Comparison of ENCODE assay signal across 26 cellular contexts in genomic region chr21:42990251-42990650, GRCh38. TPM values are rescaled to one million over a fixed set of nuclear protein-coding genes. Genes with fewer than 3 reads are reported as not detected.
A peak's percentile ranks its signal among the peaks of the same experiment; 100 is the strongest.
DNase-seq lines count a peak whose midpoint lies in the region; ATAC-seq and TF ChIP-seq lines count a peak whose summit lies in the region.
"Had no signal": no experiment of that assay in that cellular context is flagged by ENCODE, and none has a peak within 500 bp of the region (broad histone marks: within the 10 kb centered on the region; RNA-seq: fewer than 3 reads in every experiment).

No MANE protein-coding gene starts in this region.

- H3K4me2 ChIP-seq in OCI-LY7 (ENCODE audit: low read length), result peak overlapping the region; percentile 46
- no peak overlapping the region for H3K4me2 ChIP-seq in smooth muscle cell

- no peaks in the 10 kb centered on the region for H3K9me2 ChIP-seq in OCI-LY7 (ENCODE audit: insufficient read depth, low read length)

- H3K4me1 Mint-ChIP-seq in activated T-cell treated with anti-CD3 and anti-CD28 coated beads, Interleukin-2, amount 50 U/mL, for 72 hours (ENCODE audit: low read depth), result peaks cover 10% of the 10 kb centered on the region
- peaks cover 19% of the 10 kb centered on the region for H3K4me1 Mint-ChIP-seq in activated naive CD8-positive, alpha-beta T cell treated with anti-CD3 and anti-CD28 coated beads, Interleukin-2, amount 10 ng/mL, durations not matched to agents 7 days and 5 days

- H4K20me1 ChIP-seq in OCI-LY7 (ENCODE audit: insufficient read depth, low read length) (no peaks in the 10 kb centered on the region), smooth muscle cell (ENCODE audit: low read depth) (peaks cover 7% of the 10 kb centered on the region)

- TF ChIP-seq CTCF in OCI-LY7 (conservative IDR thresholded peaks at IDR 0.05; ENCODE audit: low read length) (no peak), smooth muscle cell (IDR thresholded peaks at IDR 0.05; ENCODE audit: borderline replicate concordance, insufficient read depth, poor library complexity, severe bottlenecking) (no peak), foreskin keratinocyte (conservative IDR thresholded peaks at IDR 0.05) (no peak)

- H3K36me3 Mint-ChIP-seq in activated T-cell treated with anti-CD3 and anti-CD28 coated beads, Interleukin-2, amount 50 U/mL, for 72 hours (ENCODE audit: insufficient read depth in 2 of 2), result no peaks in the 10 kb centered on the region
- no peaks in the 10 kb centered on the region for H3K36me3 Mint-ChIP-seq in activated naive CD8-positive, alpha-beta T cell treated with anti-CD3 and anti-CD28 coated beads, Interleukin-2, amount 10 ng/mL, durations not matched to agents 7 days and 5 days
- H3K36me3 Mint-ChIP-seq: activated naive CD4-positive, alpha-beta T cell treated with anti-CD3 and anti-CD28 coated beads, Interleukin-2, amount 10 ng/mL, durations not matched to agents 7 days and 5 days had no signal

- H3K4me3 ChIP-seq in OCI-LY7 (ENCODE audit: low read depth, low read length, poor library complexity, severe bottlenecking), result peak overlapping the region; percentile 25
- H3K4me3 ChIP-seq in smooth muscle cell, result no peak overlapping the region
- H3K4me3 ChIP-seq: colonic mucosa, GM23248, heart right ventricle, lung had no signal

- H3K27me3 Mint-ChIP-seq in activated T-cell treated with anti-CD3 and anti-CD28 coated beads, Interleukin-2, amount 50 U/mL, for 72 hours (ENCODE audit: low read depth), result no peaks in the 10 kb centered on the region
- no peaks in the 10 kb centered on the region for H3K27me3 Mint-ChIP-seq in activated naive CD8-positive, alpha-beta T cell treated with anti-CD3 and anti-CD28 coated beads, Interleukin-2, amount 10 ng/mL, durations not matched to agents 7 days and 5 days
- H3K27me3 Mint-ChIP-seq: activated naive CD4-positive, alpha-beta T cell treated with anti-CD3 and anti-CD28 coated beads, Interleukin-2, amount 10 ng/mL, durations not matched to agents 7 days and 5 days had no signal

- peak overlapping the region; percentile 60 for H3K27ac Mint-ChIP-seq in activated T-cell treated with anti-CD3 and anti-CD28 coated beads, Interleukin-2, amount 50 U/mL, for 72 hours
- no peak overlapping the region for H3K27ac Mint-ChIP-seq in activated naive CD8-positive, alpha-beta T cell treated with anti-CD3 and anti-CD28 coated beads, Interleukin-2, amount 10 ng/mL, durations not matched to agents 7 days and 5 days
- H3K27ac Mint-ChIP-seq: activated naive CD4-positive, alpha-beta T cell treated with anti-CD3 and anti-CD28 coated beads, Interleukin-2, amount 10 ng/mL, durations not matched to agents 7 days and 5 days had no signal

- peaks cover 14% of the 10 kb centered on the region for H3K36me3 ChIP-seq in OCI-LY7 (ENCODE audit: insufficient read depth, low read length)
- no peaks in the 10 kb centered on the region for H3K36me3 ChIP-seq in smooth muscle cell (ENCODE audit: low read depth)
- H3K36me3 ChIP-seq: colonic mucosa, heart right ventricle had no signal

- WGBS in smooth muscle cell (ENCODE audit: low lambda C conversion rate), result 42% methylated on average over 3 of the region's 3 CpGs

- H3K9me3 ChIP-seq in OCI-LY7 (ENCODE audit: low read length) (no peaks in the 10 kb centered on the region), smooth muscle cell (replicated peaks; ENCODE audit: low read depth) (no peaks in the 10 kb centered on the region)
- H3K9me3 ChIP-seq: colonic mucosa, heart right ventricle had no signal

- no peak overlapping the region for H2AFZ ChIP-seq in OCI-LY7 (ENCODE audit: low read length)
- no peak overlapping the region for H2AFZ ChIP-seq in smooth muscle cell (ENCODE audit: low read depth)
- H2AFZ ChIP-seq: GM23248 had no signal

- H3K79me2 ChIP-seq in OCI-LY7 (ENCODE audit: insufficient read depth, low read depth, low read length) (peaks cover 41% of the 10 kb centered on the region; the same call in 1 of the 2 replicates), smooth muscle cell (ENCODE audit: low read depth) (peaks cover 57% of the 10 kb centered on the region)

- H3K9ac ChIP-seq in smooth muscle cell (ENCODE audit: low read depth), result no peak overlapping the region
- H3K9ac ChIP-seq: GM23248 had no signal

- peaks cover 16% of the 10 kb centered on the region for H3F3A ChIP-seq in smooth muscle cell (ENCODE audit: low read depth)

- intact Hi-C loops in OCI-LY7 (cut with micrococcal nuclease; ENCODE audit: unreplicated experiment), result no loop called here

- H3K4me1 ChIP-seq in OCI-LY7 (ENCODE audit: insufficient read depth, low read length, poor library complexity, severe bottlenecking), result peaks cover 45% of the 10 kb centered on the region
- H3K4me1 ChIP-seq in smooth muscle cell (ENCODE audit: low read depth), result peaks cover 3% of the 10 kb centered on the region
- no peaks in the 10 kb centered on the region for H3K4me1 ChIP-seq in foreskin keratinocyte
- H3K4me1 ChIP-seq: colonic mucosa had no signal

- POLR2A ChIA-PET in OCI-LY7 (lab: Charles Lee), result interaction anchor here (1.2 kb wide), 2 partner anchors 9 to 75 kb away, joined by 4 to 5 read pairs; no protein-coding TSS in a partner anchor
- POLR2A ChIA-PET in activated naive CD8-positive, alpha-beta T cell treated with anti-CD3 and anti-CD28 coated beads, Interleukin-2, amount 10 ng/mL, durations not matched to agents 7 days and 5 days (lab: Charles Lee), result no interaction called here
- POLR2A ChIA-PET in HEK293T (lab: Yijun Ruan, JAX), result no interaction called here

- no peak for ATAC-seq in activated T-cell treated with anti-CD3 and anti-CD28 coated beads, Interleukin-2, amount 50 U/mL, for 72 hours (replicated peaks in 1 of 2)
- peak; percentile 45 for ATAC-seq in activated naive CD8-positive, alpha-beta T cell treated with anti-CD3 and anti-CD28 coated beads, Interleukin-2, amount 10 ng/mL, durations not matched to agents 7 days and 5 days (ENCODE audit: low read depth)
- ATAC-seq in foreskin keratinocyte, result no peak
- ATAC-seq: activated T-cell treated with anti-CD3 and anti-CD28 coated beads, Interleukin-2, amount 50 U/mL, for 4 hours; heart right ventricle; sciatic nerve had no signal

- no peak overlapping the region for H3K4me3 Mint-ChIP-seq in activated T-cell treated with anti-CD3 and anti-CD28 coated beads, Interleukin-2, amount 50 U/mL, for 72 hours
- H3K4me3 Mint-ChIP-seq in activated naive CD8-positive, alpha-beta T cell treated with anti-CD3 and anti-CD28 coated beads, Interleukin-2, amount 10 ng/mL, durations not matched to agents 7 days and 5 days, result no peak overlapping the region
- H3K4me3 Mint-ChIP-seq: activated naive CD4-positive, alpha-beta T cell treated with anti-CD3 and anti-CD28 coated beads, Interleukin-2, amount 10 ng/mL, durations not matched to agents 7 days and 5 days; activated T-cell treated with anti-CD3 and anti-CD28 coated beads, Interleukin-2, amount 50 U/mL, for 4 hours had no signal

- BruUV-seq in OCI-LY7 (replicated peaks; lab: Mats Ljungman, UMichigan), result no TSS peak

- no peaks in the 10 kb centered on the region for H3K27me3 ChIP-seq in smooth muscle cell (ENCODE audit: low read depth)
- no peaks in the 10 kb centered on the region for H3K27me3 ChIP-seq in foreskin keratinocyte
- H3K27me3 ChIP-seq: colonic mucosa, heart right ventricle had no signal

- H3K27ac ChIP-seq in OCI-LY7 (ENCODE audit: low read depth, low read length, poor library complexity, severe bottlenecking) (peak overlapping the region; percentile 47), smooth muscle cell (ENCODE audit: low read depth) (peak overlapping the region; percentile 96), foreskin keratinocyte (no peak overlapping the region)
- H3K27ac ChIP-seq: colonic mucosa, GM23248, heart right ventricle had no signal

- CTCF ChIA-PET in OCI-LY7 (lab: Charles Lee; ENCODE audit: unreplicated experiment) (no interaction called here), HEK293T (lab: Yijun Ruan, JAX) (no interaction called here)

- DNase-seq in activated T-cell treated with anti-CD3 and anti-CD28 coated beads, Interleukin-2, amount 50 U/mL, for 72 hours, result no peak
- no peak for DNase-seq in activated T-cell treated with anti-CD3 and anti-CD28 coated beads, Interleukin-2, amount 50 U/mL, for 1 hour
- no peak for DNase-seq in OCI-LY7 (ENCODE audit: low spot score)
- DNase-seq in activated naive CD8-positive, alpha-beta T cell treated with anti-CD3 and anti-CD28 coated beads, Interleukin-2, amount 10 ng/mL, durations not matched to agents 7 days and 5 days, result no peak
- no peak for DNase-seq in smooth muscle cell (lab: John Stamatoyannopoulos, UW; ENCODE audit: unreplicated experiment)
- no peak for DNase-seq in foreskin keratinocyte
- DNase-seq in NCI-H1092 treated with DMSO at 0.1 percent for 48 hours (lab: John Stamatoyannopoulos, UW), result no peak
- DNase-seq in HEK293T (ENCODE audit: extremely low spot score), result no peak
- DNase-seq: 8988T; activated CD4-positive, alpha-beta T cell treated with anti-CD3 and anti-CD28 coated beads for 1 hour; activated naive CD4-positive, alpha-beta T cell treated with anti-CD3 and anti-CD28 coated beads, Interleukin-2, amount 10 ng/mL, durations not matched to agents 7 days and 5 days; activated T-cell treated with anti-CD3 and anti-CD28 coated beads, Interleukin-2, amount 50 U/mL, for 4 hours; aorta; colonic mucosa; DMS153; effector CD8-positive, alpha-beta T cell; GM23248; heart right ventricle; NCI-H1048; NCI-H2029; NCI-H2227 treated with DMSO at 0.1 percent for 48 hours; NCI-H526 treated with DMSO at 0.1 percent for 48 hours; stimulated activated CD4-positive, alpha-beta T cell treated with anti-CD3 and anti-CD28 coated beads, Interleukin-15, amount 100 ng/mL, for 24 hours; stimulated activated naive CD4-positive, alpha-beta T cell had no signal

- H3K9me3 Mint-ChIP-seq in activated T-cell treated with anti-CD3 and anti-CD28 coated beads, Interleukin-2, amount 50 U/mL, for 72 hours, result no peaks in the 10 kb centered on the region
- H3K9me3 Mint-ChIP-seq in activated naive CD8-positive, alpha-beta T cell treated with anti-CD3 and anti-CD28 coated beads, Interleukin-2, amount 10 ng/mL, durations not matched to agents 7 days and 5 days, result no peaks in the 10 kb centered on the region
- H3K9me3 Mint-ChIP-seq: activated naive CD4-positive, alpha-beta T cell treated with anti-CD3 and anti-CD28 coated beads, Interleukin-2, amount 10 ng/mL, durations not matched to agents 7 days and 5 days; activated T-cell treated with anti-CD3 and anti-CD28 coated beads, Interleukin-2, amount 50 U/mL, for 4 hours had no signal

TF ChIP-seq in HEK293T, 16 proteins besides CTCF, POLR2A, EP300 and RAD21 (continues in another document):
- no peak for TF ChIP-seq CTBP1 (IDR thresholded peaks at IDR 0.05; ENCODE audit: borderline replicate concordance)
- TF ChIP-seq SUZ12 (IDR thresholded peaks at IDR 0.05), result no peak

RNA-seq across cellular contexts. Expression of gene PKNOX1, which starts 15.9 kb away (rescaled TPM):
- 10 to 100 TPM; 22.8 to 26.8 TPM for total RNA-seq in activated T-cell treated with anti-CD3 and anti-CD28 coated beads, Interleukin-2, amount 50 U/mL, for 72 hours
- 23.7 and 25.5 TPM in 2 replicates for total RNA-seq in OCI-LY7 (2014; rRNA removed; shearing (Covaris generic))
- total RNA-seq in OCI-LY7 (2022), result 23.4 and 32.9 TPM in 2 replicates
- 10 to 100 TPM; 21.3 to 23.2 TPM for total RNA-seq in activated naive CD8-positive, alpha-beta T cell treated with anti-CD3 and anti-CD28 coated beads, Interleukin-2, amount 10 ng/mL, durations not matched to agents 7 days and 5 days
- total RNA-seq in smooth muscle cell, result 12.4 and 28.5 TPM in 2 replicates
- 20.4 and 20.8 TPM in 2 replicates for polyA plus RNA-seq in smooth muscle cell
- 13.9 and 14.8 TPM in 2 replicates for total RNA-seq in foreskin keratinocyte
- polyA plus RNA-seq in foreskin keratinocyte, result 11.1 and 11.2 TPM in 2 replicates
